1 cellular context compared by ENCODE assay signal in genomic region chr12:57765003-57765697, GRCh38.
A peak's percentile ranks its signal among the peaks of the same experiment; 100 is the strongest.
TF ChIP-seq lines count a peak whose summit lies in the region.

No MANE protein-coding gene starts in this region.

TF ChIP-seq in HepG2, 621 proteins besides CTCF, POLR2A, EP300 and RAD21 (continued from another document and continues in another):
- TF ChIP-seq GLMP (CRISPR knock-in tag; IDR thresholded peaks at IDR 0.05; ENCODE audit: borderline replicate concordance): no peak
- peak; percentile 48 for TF ChIP-seq CBX1 (IDR thresholded peaks at IDR 0.05; ENCODE audit: low read depth)
- peak; percentile 42; the same call in 1 of the 2 replicates for TF ChIP-seq ZNF614 (CRISPR knock-in tag; IDR thresholded peaks at IDR 0.05; ENCODE audit: borderline replicate concordance)
- peak; percentile 77 for TF ChIP-seq HNF1B (CRISPR knock-in tag; IDR thresholded peaks at IDR 0.05)
- TF ChIP-seq, protein P1, sequence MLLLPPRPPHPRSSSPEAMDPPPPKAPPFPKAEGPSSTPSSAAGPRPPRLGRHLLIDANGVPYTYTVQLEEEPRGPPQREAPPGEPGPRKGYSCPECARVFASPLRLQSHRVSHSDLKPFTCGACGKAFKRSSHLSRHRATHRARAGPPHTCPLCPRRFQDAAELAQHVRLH (CRISPR knock-in tag; IDR thresholded peaks at IDR 0.05; ENCODE audit: borderline replicate concordance, low read depth): 0 out of 2 replicates have a peak, but pooled peaks have one; percentile 77
- TF ChIP-seq POGZ (CRISPR knock-in tag; IDR thresholded peaks at IDR 0.05): peak; percentile 34; the same call in 1 of the 2 replicates
- TF ChIP-seq ZNF790 (CRISPR knock-in tag; IDR thresholded peaks at IDR 0.05; ENCODE audit: borderline replicate concordance): no peak
- 0 out of 2 replicates have a peak, but pooled peaks have one; percentile 43 for TF ChIP-seq ZNF292 (CRISPR knock-in tag; IDR thresholded peaks at IDR 0.05; ENCODE audit: borderline replicate concordance, low read depth)
- TF ChIP-seq, protein P2, sequence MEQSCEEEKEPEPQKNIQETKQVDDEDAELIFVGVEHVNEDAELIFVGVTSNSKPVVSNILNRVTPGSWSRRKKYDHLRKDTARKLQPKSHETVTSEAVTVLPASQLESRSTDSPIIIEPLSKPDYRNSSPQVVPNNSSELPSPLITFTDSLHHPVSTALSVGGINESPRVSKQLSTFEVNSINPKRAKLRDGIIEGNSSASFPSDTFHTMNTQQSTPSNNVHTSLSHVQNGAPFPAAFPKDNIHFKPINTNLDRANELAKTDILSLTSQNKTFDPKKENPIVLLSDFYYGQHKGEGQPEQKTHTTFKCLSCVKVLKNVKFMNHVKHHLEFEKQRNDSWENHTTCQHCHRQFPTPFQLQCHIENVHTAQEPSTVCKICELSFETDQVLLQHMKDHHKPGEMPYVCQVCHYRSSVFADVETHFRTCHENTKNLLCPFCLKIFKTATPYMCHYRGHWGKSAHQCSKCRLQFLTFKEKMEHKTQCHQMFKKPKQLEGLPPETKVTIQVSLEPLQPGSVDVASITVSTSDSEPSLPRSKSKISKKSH (CRISPR knock-in tag; IDR thresholded peaks at IDR 0.05; ENCODE audit: borderline replicate concordance): no peak; the same call in 1 of the 2 replicates
- no peak for TF ChIP-seq PRDM4 (CRISPR knock-in tag; IDR thresholded peaks at IDR 0.05; ENCODE audit: borderline replicate concordance)
- TF ChIP-seq NR2F1 (CRISPR knock-in tag; IDR thresholded peaks at IDR 0.05): no peak
- TF ChIP-seq MZF1 (CRISPR knock-in tag; IDR thresholded peaks at IDR 0.05; ENCODE audit: borderline replicate concordance): 0 out of 2 replicates have a peak, but pooled peaks have one; percentile 27
- TF ChIP-seq DMTF1 (CRISPR knock-in tag; IDR thresholded peaks at IDR 0.05): no peak
- TF ChIP-seq ZMYM2 (CRISPR knock-in tag; IDR thresholded peaks at IDR 0.05): peak; percentile 89
- TF ChIP-seq CEBPB (IDR thresholded peaks at IDR 0.05; ENCODE audit: borderline replicate concordance, low read depth, low read length): no peak
- no peak for TF ChIP-seq CBX2 (IDR thresholded peaks at IDR 0.05; ENCODE audit: low read depth, low read length)
- peak; percentile 73; the same call in 1 of the 2 replicates for TF ChIP-seq CBX2 (CRISPR knock-in tag; IDR thresholded peaks at IDR 0.05; ENCODE audit: low read depth)
- peak; percentile 75 for TF ChIP-seq UBTF (CRISPR knock-in tag; IDR thresholded peaks at IDR 0.05)
- peak; percentile 58; the same call in 1 of the 2 replicates for TF ChIP-seq ZNF230 (CRISPR knock-in tag; IDR thresholded peaks at IDR 0.05)
- 0 out of 2 replicates have a peak, but pooled peaks have one; percentile 23 for TF ChIP-seq RFXAP (CRISPR knock-in tag; IDR thresholded peaks at IDR 0.05; ENCODE audit: borderline replicate concordance)
- TF ChIP-seq ETV6 (CRISPR knock-in tag; conservative IDR thresholded peaks at IDR 0.05): 0 out of 2 replicates have a peak, but pooled peaks have one; percentile 30
- no peak for TF ChIP-seq JDP2 (CRISPR knock-in tag; IDR thresholded peaks at IDR 0.05; ENCODE audit: borderline replicate concordance)
- peak; percentile 34; the same call in 1 of the 2 replicates for TF ChIP-seq GMEB1 (CRISPR knock-in tag; IDR thresholded peaks at IDR 0.05; ENCODE audit: borderline replicate concordance)
- peak; percentile 56; the same call in 1 of the 2 replicates for TF ChIP-seq KMT2A (CRISPR knock-in tag; IDR thresholded peaks at IDR 0.05)
- no peak for TF ChIP-seq ZNF260 (CRISPR knock-in tag; IDR thresholded peaks at IDR 0.05; ENCODE audit: borderline replicate concordance, low read depth)
- no peak for TF ChIP-seq ZNF598 (CRISPR knock-in tag; IDR thresholded peaks at IDR 0.05; ENCODE audit: borderline replicate concordance)
- TF ChIP-seq KLF13 (CRISPR knock-in tag; IDR thresholded peaks at IDR 0.05): no peak
- TF ChIP-seq ZSCAN12 (CRISPR knock-in tag; IDR thresholded peaks at IDR 0.05): 0 out of 2 replicates have a peak, but pooled peaks have one; percentile 72
- peak; percentile 13; the same call in 1 of the 2 replicates for TF ChIP-seq PAXIP1 (CRISPR knock-in tag; conservative IDR thresholded peaks at IDR 0.05)
- TF ChIP-seq KLF15 (CRISPR knock-in tag; IDR thresholded peaks at IDR 0.05; ENCODE audit: borderline replicate concordance): 0 out of 2 replicates have a peak, but pooled peaks have one; percentile 39
- TF ChIP-seq ZNF510 (CRISPR knock-in tag; IDR thresholded peaks at IDR 0.05; ENCODE audit: low read depth): no peak
- no peak for TF ChIP-seq HBP1 (CRISPR knock-in tag; IDR thresholded peaks at IDR 0.05; ENCODE audit: low read depth)
- TF ChIP-seq BRF2 (CRISPR knock-in tag; IDR thresholded peaks at IDR 0.05): 0 out of 2 replicates have a peak, but pooled peaks have one; percentile 37
- TF ChIP-seq HNF4G (IDR thresholded peaks at IDR 0.05; ENCODE audit: borderline replicate concordance, low read depth, low read length): no peak
- TF ChIP-seq HNF4G (CRISPR knock-in tag; IDR thresholded peaks at IDR 0.05; ENCODE audit: borderline replicate concordance, low read depth): no peak
- TF ChIP-seq ZBTB42 (CRISPR knock-in tag; IDR thresholded peaks at IDR 0.05): peak; percentile 75; the same call in 1 of the 2 replicates
- peak; percentile 53 for TF ChIP-seq TAF15 (IDR thresholded peaks at IDR 0.05; ENCODE audit: low read depth, low read length, poor library complexity, severe bottlenecking)
- no peak for TF ChIP-seq ZNF549 (CRISPR knock-in tag; IDR thresholded peaks at IDR 0.05)
